ENCODE assay signal across 8 cellular contexts in the genomic region with DNA sequence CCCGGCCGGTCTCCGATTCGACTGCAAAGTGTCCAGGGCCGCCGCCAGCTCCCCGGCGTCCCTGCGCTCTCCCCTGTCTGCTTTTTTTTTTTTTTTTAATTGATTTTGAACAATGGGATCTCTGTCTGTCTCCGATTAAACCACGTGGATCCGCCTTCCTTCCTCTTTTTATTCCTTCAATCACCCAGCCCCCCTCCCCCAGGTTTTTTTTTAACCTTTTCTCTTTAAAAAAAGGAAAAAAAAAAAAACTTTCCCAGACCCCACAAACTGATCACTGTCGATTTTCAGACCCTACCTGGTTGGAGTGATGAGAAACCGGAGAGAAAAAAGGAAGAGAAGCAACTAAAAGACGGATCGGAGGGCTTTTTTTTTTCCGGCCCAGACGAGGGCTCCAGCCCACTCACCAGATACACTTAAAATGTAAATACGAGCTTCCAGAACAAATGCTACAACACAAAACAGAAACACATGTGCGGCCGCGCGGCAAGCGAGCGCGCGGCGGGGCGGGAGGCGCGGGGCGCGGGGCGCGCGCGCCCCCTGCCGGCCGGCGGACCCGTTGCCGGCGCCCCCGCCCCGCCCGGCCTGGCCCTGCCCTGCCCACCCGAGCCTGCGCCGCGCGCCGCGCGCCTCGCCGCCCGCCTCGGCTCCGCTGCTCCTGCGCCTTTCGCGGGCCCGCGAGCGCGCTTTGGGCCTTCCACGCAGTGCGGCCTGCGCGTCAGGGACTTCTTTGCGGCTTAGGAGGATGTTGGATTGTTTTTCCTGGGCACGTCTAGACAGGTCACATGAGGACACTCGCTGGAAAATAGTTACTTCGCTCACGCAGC. TPM values are rescaled to one million over a fixed set of nuclear protein-coding genes. Genes with fewer than 3 reads are reported as not detected.
DNase-seq lines count a peak whose midpoint lies in the region; ATAC-seq and TF ChIP-seq lines count a peak whose summit lies in the region.

A gene (minus strand): TSS at position 428 of the 824 bp plus-strand sequence. CDS start 1,163 bp downstream, outside the sequence.

- ATAC-seq in HG03354 (IDR thresholded peaks at IDR 0.05; ENCODE audit: poor library complexity, severe bottlenecking, unreplicated experiment) = peak; percentile 48
- ATAC-seq in lower lobe of right lung = peak; percentile 77 to 88

- H3K27me3 ChIP-seq in ectodermal cell (ENCODE audit: control insufficient read depth, insufficient read depth, low read length, poor library complexity, severe bottlenecking) (peaks cover 26% of the 10 kb centered on the region), lower lobe of right lung (ENCODE audit: low read depth) (no peaks in the 10 kb centered on the region)

- H3K9me3 ChIP-seq in ectodermal cell (ENCODE audit: control insufficient read depth, low read length) (no peaks in the 10 kb centered on the region), lower lobe of right lung (no peaks in the 10 kb centered on the region)

- intact Hi-C loops in lower lobe of right lung (cut with DNase I) = no loop called here

- H3K36me3 ChIP-seq in ectodermal cell (ENCODE audit: control insufficient read depth, insufficient read depth, low read length) (no peaks in the 10 kb centered on the region), lower lobe of right lung (peaks cover 10% of the 10 kb centered on the region)

- H3K4me3 ChIP-seq in ectodermal cell (ENCODE audit: insufficient read depth, low read depth, low read length) = peak within 1 kb of the TSS; percentile 89
- peak within 1 kb of the TSS; percentile 82 for H3K4me3 ChIP-seq in lower lobe of right lung

- peak within 1 kb of the TSS; percentile 93 for H3K27ac ChIP-seq in ectodermal cell (ENCODE audit: insufficient read depth, low read depth, low read length, poor library complexity, severe bottlenecking)
- peak within 1 kb of the TSS; percentile 85 for H3K27ac ChIP-seq in lower lobe of right lung

- H3K4me1 ChIP-seq in ectodermal cell (ENCODE audit: control insufficient read depth, insufficient read depth, low read length) (peaks cover 27% of the 10 kb centered on the region), lower lobe of right lung (peaks cover 35% of the 10 kb centered on the region)

- DNase-seq in SKM-1 treated with dmso at 0.1 percent for 144 hours (lab: John Stamatoyannopoulos, UW; ENCODE audit: unreplicated experiment) (peak; percentile 54), SKM-1 (lab: John Stamatoyannopoulos, UW; ENCODE audit: unreplicated experiment) (no peak), NCI-H526 (lab: John Stamatoyannopoulos, UW) (peak; percentile 61 to 90), lower lobe of right lung (peak; percentile 76)
- DNase-seq in activated CD4-positive, alpha-beta T cell treated with anti-CD3 and anti-CD28 coated beads, Interleukin-2, amount 50 U/mL, for 48 hours = peak; percentile 63 to 67
- peak in 2 of 3 donors; percentile 51 to 60 for DNase-seq in stimulated activated CD4-positive, alpha-beta T cell treated with anti-CD3 and anti-CD28 coated beads, TNF-alpha, amount 100 ng/mL, for 1 hour (ENCODE audit: low read depth in 3 of 3, low spot score in 1 of 3)

- no peak for TF ChIP-seq CTCF in lower lobe of right lung (IDR thresholded peaks at IDR 0.05)

- 0% methylated on average over 75 of the region's 75 CpGs for WGBS in ectodermal cell, 2 experiments

RNA-seq across cellular contexts. Expression of the gene that starts here (rescaled TPM):
- 209 TPM for polyA plus RNA-seq in ectodermal cell (2013, experiment 1 of 4)
- 221 TPM for polyA plus RNA-seq in ectodermal cell (2013, experiment 2 of 4)
- 125 TPM for polyA plus RNA-seq in ectodermal cell (2013, experiment 3 of 4)
- polyA plus RNA-seq in ectodermal cell (2013, experiment 4 of 4) = 136 TPM
- total RNA-seq in lower lobe of right lung = 65.8 TPM
